21 cellular contexts compared by ENCODE assay signal in genomic region chr15:64341961-64342360, GRCh38.
"Had no signal": no experiment of that assay in that cellular context is flagged by ENCODE, and none has a peak within 500 bp of the region (broad histone marks: within the 10 kb centered on the region; RNA-seq: fewer than 3 reads in every experiment).

No MANE protein-coding gene starts in this region.

- H3K27ac Mint-ChIP-seq: activated naive CD4-positive, alpha-beta T cell treated with anti-CD3 and anti-CD28 coated beads, Interleukin-2, amount 50 U/mL, for 24 hours; T-helper 1 cell treated with Interleukin-12 subunit alpha and Interleukin-12 subunit beta and Interleukin-4 antibody, amounts not matched to agents 30 μg/mL and 1 μg/mL, for 36 hours had no signal

- H3K36me3 ChIP-seq: breast epithelium had no signal

- H3K9me3 Mint-ChIP-seq: activated naive CD4-positive, alpha-beta T cell treated with anti-CD3 and anti-CD28 coated beads, Interleukin-2, amount 50 U/mL, for 24 hours; T-helper 1 cell treated with Interleukin-12 subunit alpha and Interleukin-12 subunit beta and Interleukin-4 antibody, amounts not matched to agents 30 μg/mL and 1 μg/mL, for 36 hours had no signal

- H3K4me3 ChIP-seq: breast epithelium had no signal

- H3K27me3 ChIP-seq: breast epithelium had no signal

- H3K9me3 ChIP-seq: breast epithelium had no signal

- H3K4me1 ChIP-seq: breast epithelium had no signal

- ATAC-seq: activated CD8-positive, alpha-beta T cell treated with anti-CD3 and anti-CD28 coated beads, Interleukin-2, amount 10 ng/mL, durations not matched to agents 7 days and 5 days had no signal

- DNase-seq: activated CD4-positive, alpha-beta T cell treated with anti-CD3 and anti-CD28 coated beads for 48 hours; activated CD4-positive, alpha-beta T cell treated with anti-CD3 and anti-CD28 coated beads, Interleukin-2, amount 50 U/mL, for 4 hours; activated CD4-positive, CD25-positive, alpha-beta regulatory T cell treated with anti-CD3 and anti-CD28 coated beads, Interleukin-2, amount 50 U/mL, for 72 hours; activated CD8-positive, alpha-beta memory T cell treated with anti-CD3 and anti-CD28 coated beads, Interleukin-2, amount 50 U/mL, for 48 hours; activated CD8-positive, alpha-beta T cell treated with anti-CD3 and anti-CD28 coated beads, Interleukin-2, amount 10 ng/mL, durations not matched to agents 7 days and 5 days; activated effector memory CD4-positive, alpha-beta T cell treated with Interleukin-2 at 50 U/mL for 16 hours; activated naive CD4-positive, alpha-beta T cell; activated T-cell treated with anti-CD3 and anti-CD28 coated beads, Interleukin-2, amount 50 U/mL, for 1 hour; aorta; central memory CD4-positive, alpha-beta T cell; Karpas-422; NCI-H1105 treated with DMSO at 0.1 percent for 48 hours; NCI-H146; NCI-H187 treated with DMSO at 0.1 percent for 48 hours; NCI-H2081 treated with DMSO at 0.1 percent for 48 hours; NCI-H446; NCI-H524; SHP77 treated with DMSO at 0.1 percent for 48 hours had no signal

- H3K4me3 Mint-ChIP-seq: activated CD8-positive, alpha-beta T cell treated with anti-CD3 and anti-CD28 coated beads, Interleukin-2, amount 10 ng/mL, durations not matched to agents 7 days and 5 days; activated naive CD4-positive, alpha-beta T cell treated with anti-CD3 and anti-CD28 coated beads, Interleukin-2, amount 50 U/mL, for 24 hours; T-helper 1 cell treated with Interleukin-12 subunit alpha and Interleukin-12 subunit beta and Interleukin-4 antibody, amounts not matched to agents 30 μg/mL and 1 μg/mL, for 36 hours had no signal

- H3K27ac ChIP-seq: breast epithelium had no signal

- H3K27me3 Mint-ChIP-seq: activated naive CD4-positive, alpha-beta T cell treated with anti-CD3 and anti-CD28 coated beads, Interleukin-2, amount 50 U/mL, for 24 hours had no signal
